In the genomic region with DNA sequence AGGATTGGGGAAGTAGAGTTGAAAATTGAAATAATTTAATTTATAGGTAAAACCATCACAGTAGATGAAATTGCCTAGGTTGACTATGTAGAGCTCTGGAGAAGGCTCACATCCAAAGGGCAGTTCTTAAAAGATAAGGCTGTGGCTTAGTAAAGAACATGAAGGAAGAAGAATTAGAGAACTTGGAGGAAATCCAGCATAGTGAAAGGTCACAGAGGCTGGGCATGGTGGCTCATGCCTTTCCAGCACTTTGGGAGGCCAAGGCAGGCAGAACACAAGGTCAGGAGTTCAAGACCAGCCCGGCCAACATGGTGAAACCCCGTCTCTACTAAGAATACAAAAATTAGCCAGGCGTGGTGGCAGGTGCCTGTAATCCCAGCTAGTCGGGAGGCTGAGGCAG, we compare ENCODE assay signal across 12 cellular contexts. TPM values are rescaled to one million over a fixed set of nuclear protein-coding genes. Genes with fewer than 3 reads are reported as not detected.
DNase-seq lines count a peak whose midpoint lies in the region; ATAC-seq and TF ChIP-seq lines count a peak whose summit lies in the region.
"Not testable (repeated sequence)": the region's sequence is repeated elsewhere in the genome, so short reads cannot be mapped to it uniquely, and the experiment has no call there.
"Had no signal": no experiment of that assay in that cellular context is flagged by ENCODE, and none has a peak within 500 bp of the region (broad histone marks: within the 10 kb centered on the region; RNA-seq: fewer than 3 reads in every experiment).

No MANE protein-coding gene starts in this region.

- ATAC-seq in T-helper 17 cell; naive thymus-derived CD8-positive, alpha-beta T cell: not testable (repeated sequence)
- ATAC-seq in upper lobe of right lung, result peak; percentile 47

- H3K36me3 Mint-ChIP-seq in CD4-positive, alpha-beta memory T cell; T-helper 17 cell (ENCODE audit: low read depth); activated naive CD8-positive, alpha-beta T cell; naive thymus-derived CD8-positive, alpha-beta T cell: not testable (repeated sequence)
- H3K36me3 Mint-ChIP-seq in activated CD4-positive, alpha-beta memory T cell treated with anti-CD3 and anti-CD28 coated beads, Interleukin-2, amount 10 ng/mL, durations not matched to agents 7 days and 5 days (ENCODE audit: low read depth), result peaks cover 36% of the 10 kb centered on the region

- H3K4me1 Mint-ChIP-seq in CD4-positive, alpha-beta memory T cell, result peaks cover 22 to 45% (median 38%) of the 10 kb centered on the region in 4 donors
- peaks cover 20% of the 10 kb centered on the region for H3K4me1 Mint-ChIP-seq in T-helper 17 cell
- H3K4me1 Mint-ChIP-seq in activated CD4-positive, alpha-beta memory T cell treated with anti-CD3 and anti-CD28 coated beads, Interleukin-2, amount 10 ng/mL, durations not matched to agents 7 days and 5 days, result peaks cover 43% of the 10 kb centered on the region
- H3K4me1 Mint-ChIP-seq in activated naive CD8-positive, alpha-beta T cell (ENCODE audit: low read depth), result peaks cover 29% of the 10 kb centered on the region
- H3K4me1 Mint-ChIP-seq in naive thymus-derived CD8-positive, alpha-beta T cell, result peaks cover 15 to 34% (median 27%) of the 10 kb centered on the region in 4 donors

- peak overlapping the region in 6 of 7 donors; percentile 83 to 94 (median 91) for H3K27ac Mint-ChIP-seq in CD4-positive, alpha-beta memory T cell
- peak overlapping the region; percentile 83 for H3K27ac Mint-ChIP-seq in T-helper 17 cell
- H3K27ac Mint-ChIP-seq in activated CD4-positive, alpha-beta memory T cell treated with anti-CD3 and anti-CD28 coated beads, Interleukin-2, amount 10 ng/mL, durations not matched to agents 7 days and 5 days, result peak overlapping the region; percentile 93
- H3K27ac Mint-ChIP-seq in activated naive CD8-positive, alpha-beta T cell, result peak overlapping the region; percentile 90
- peak overlapping the region in 7 of 10 donors; percentile 16 to 96 (median 79) for H3K27ac Mint-ChIP-seq in naive thymus-derived CD8-positive, alpha-beta T cell

- H3K4me3 Mint-ChIP-seq in CD4-positive, alpha-beta memory T cell, result peak overlapping the region in 4 of 8 donors; percentile 59 to 77 (median 69)
- H3K4me3 Mint-ChIP-seq in T-helper 17 cell, result peak overlapping the region; percentile 32
- not testable (repeated sequence) for H3K4me3 Mint-ChIP-seq in activated CD4-positive, alpha-beta memory T cell treated with anti-CD3 and anti-CD28 coated beads, Interleukin-2, amount 10 ng/mL, durations not matched to agents 7 days and 5 days; activated naive CD8-positive, alpha-beta T cell; naive thymus-derived CD8-positive, alpha-beta T cell

- TF ChIP-seq CTCF in MM.1S (IDR thresholded peaks at IDR 0.05; ENCODE audit: low read length); upper lobe of right lung (IDR thresholded peaks at IDR 0.05): not testable (repeated sequence)

- H4K20me1 ChIP-seq in MM.1S (ENCODE audit: insufficient read depth, low read length), result not testable (repeated sequence)

- H3K4me1 ChIP-seq in CD4-positive, alpha-beta memory T cell (ENCODE audit: insufficient read depth, low read length), result peaks cover 34% of the 10 kb centered on the region
- H3K4me1 ChIP-seq in MM.1S (ENCODE audit: low read length), result peaks cover 14% of the 10 kb centered on the region
- H3K4me1 ChIP-seq in upper lobe of right lung, result not testable (repeated sequence)

- H2AFZ ChIP-seq in MM.1S (ENCODE audit: low read length), result not testable (repeated sequence)

- H3K4me3 ChIP-seq in CD4-positive, alpha-beta memory T cell (ENCODE audit: low read length in 2 of 2); MM.1S (ENCODE audit: low read length); upper lobe of right lung: not testable (repeated sequence)

- not testable (repeated sequence) for H3K36me3 ChIP-seq in CD4-positive, alpha-beta memory T cell (ENCODE audit: insufficient read depth, low read length); MM.1S (replicated peaks; ENCODE audit: insufficient read depth, low read length); upper lobe of right lung

- not testable (repeated sequence) for H3K27me3 ChIP-seq in CD4-positive, alpha-beta memory T cell (ENCODE audit: insufficient read depth, low read length); MM.1S (replicated peaks; ENCODE audit: insufficient read depth, low read length); upper lobe of right lung

- POLR2A ChIA-PET in CD4-positive, alpha-beta memory T cell (lab: Charles Lee; ENCODE audit: partially characterized antibody), result interaction anchor here (1.1 to 2.4 kb wide), 5 partner anchors 11 to 1140 kb away, joined by 3 to 8 read pairs (median 4); partner anchors contain the start of genes AGGF1, F2RL1 and POC5
- POLR2A ChIA-PET in activated CD4-positive, alpha-beta memory T cell treated with anti-CD3 and anti-CD28 coated beads, Interleukin-2, amount 10 ng/mL, durations not matched to agents 7 days and 5 days (lab: Charles Lee), result interaction anchor here (1.0 to 3.1 kb wide), 4 partner anchors 10 to 174 kb away, joined by 3 to 12 read pairs (median 4); partner anchors contain the start of gene AGGF1
- POLR2A ChIA-PET in naive thymus-derived CD8-positive, alpha-beta T cell (lab: Charles Lee), result not testable (repeated sequence)

- not testable (repeated sequence) for H3K9ac ChIP-seq in MM.1S (ENCODE audit: low read length)

- H3K27ac ChIP-seq in CD4-positive, alpha-beta memory T cell (ENCODE audit: low read depth, low read length); upper lobe of right lung: not testable (repeated sequence)
- peak overlapping the region; percentile 65; the same call in 1 of the 2 replicates for H3K27ac ChIP-seq in MM.1S (ENCODE audit: low read length)

- not testable (repeated sequence) for H3F3A ChIP-seq in MM.1S (ENCODE audit: insufficient read depth, low read length)

- CTCF ChIA-PET in CD4-positive, alpha-beta memory T cell (lab: Charles Lee; ENCODE audit: partially characterized antibody), result interaction anchor here (1.3 to 1.7 kb wide), 3 partner anchors 11 to 1444 kb away, joined by 3 to 4 read pairs (median 4); no protein-coding TSS in a partner anchor
- CTCF ChIA-PET in activated CD4-positive, alpha-beta memory T cell treated with anti-CD3 and anti-CD28 coated beads, Interleukin-2, amount 10 ng/mL, durations not matched to agents 7 days and 5 days (lab: Charles Lee), result interaction anchor here (1.2 to 1.6 kb wide), 3 partner anchors 11 to 637 kb away, joined by 3 to 4 read pairs (median 3); no protein-coding TSS in a partner anchor

- not testable (repeated sequence) for H3K9me2 ChIP-seq in MM.1S (replicated peaks; ENCODE audit: insufficient read depth, low read length)

- not testable (repeated sequence) for H3K9me3 Mint-ChIP-seq in CD4-positive, alpha-beta memory T cell; activated naive CD8-positive, alpha-beta T cell (ENCODE audit: low read depth); naive thymus-derived CD8-positive, alpha-beta T cell
- H3K9me3 Mint-ChIP-seq in activated CD4-positive, alpha-beta memory T cell treated with anti-CD3 and anti-CD28 coated beads, Interleukin-2, amount 10 ng/mL, durations not matched to agents 7 days and 5 days, result peaks cover 19% of the 10 kb centered on the region

- H3K4me2 ChIP-seq in MM.1S (ENCODE audit: low read depth, low read length), result not testable (repeated sequence)

- intact Hi-C loops in CD4-positive, alpha-beta memory T cell (cut with micrococcal nuclease); upper lobe of right lung (cut with DNase I): not testable (repeated sequence)

- not testable (repeated sequence) for H3K79me2 ChIP-seq in MM.1S (ENCODE audit: low read length)

- not testable (repeated sequence) for DNase-seq in CD4-positive, alpha-beta memory T cell; MM.1S; T-helper 17 cell; activated CD4-positive, alpha-beta memory T cell treated with anti-CD3 and anti-CD28 coated beads, Interleukin-2, amount 10 ng/mL, durations not matched to agents 7 days and 5 days; naive thymus-derived CD8-positive, alpha-beta T cell; upper lobe of right lung
- peak; percentile 16 for DNase-seq in globus pallidus (ENCODE audit: low spot score)

- H3K27me3 Mint-ChIP-seq in CD4-positive, alpha-beta memory T cell; T-helper 17 cell; activated CD4-positive, alpha-beta memory T cell treated with anti-CD3 and anti-CD28 coated beads, Interleukin-2, amount 10 ng/mL, durations not matched to agents 7 days and 5 days; activated naive CD8-positive, alpha-beta T cell; naive thymus-derived CD8-positive, alpha-beta T cell: not testable (repeated sequence)

- not testable (repeated sequence) for H3K9me3 ChIP-seq in CD4-positive, alpha-beta memory T cell (ENCODE audit: control insufficient read depth in 1 of 2, low read length in 2 of 2); MM.1S (replicated peaks; ENCODE audit: insufficient read depth, low read length); T-helper 17 cell (ENCODE audit: control insufficient read depth, low read length, poor library complexity, severe bottlenecking); upper lobe of right lung

RNA-seq across cellular contexts. Expression of gene S100Z, which starts 7.0 kb away (rescaled TPM):
- total RNA-seq in CD4-positive, alpha-beta memory T cell, result 1 to 10 TPM; 1.4 to 2.3 TPM
- 1 to 10 TPM in 1 of 2 donors, under 1 TPM in 1; 0.13 to 1.4 TPM for polyA plus RNA-seq in CD4-positive, alpha-beta memory T cell
- total RNA-seq in T-helper 17 cell (1 to 10 TPM; 1.2 to 1.5 TPM), upper lobe of right lung (0.52 TPM)
- total RNA-seq in activated CD4-positive, alpha-beta memory T cell treated with anti-CD3 and anti-CD28 coated beads, Interleukin-2, amount 10 ng/mL, durations not matched to agents 7 days and 5 days, result 1 to 10 TPM; 2.5 to 2.6 TPM
- not detected for total RNA-seq in naive thymus-derived CD8-positive, alpha-beta T cell
- not detected for polyA plus RNA-seq in naive thymus-derived CD8-positive, alpha-beta T cell
- total RNA-seq: IMR-90, MCF 10A, smooth muscle cell had no signal
- polyA plus RNA-seq: IMR-90, neural cell had no signal

RNA-seq across cellular contexts. Expression of gene F2RL1, which starts 38.0 kb away (rescaled TPM):
- 1 to 10 TPM; 5.1 to 5.5 TPM for total RNA-seq in CD4-positive, alpha-beta memory T cell
- polyA plus RNA-seq in CD4-positive, alpha-beta memory T cell, result 1 to 10 TPM; 8.0 to 9.2 TPM
- 1 to 10 TPM in 1 of 2 donors, under 1 TPM in 1; 0.94 to 1.1 TPM for total RNA-seq in T-helper 17 cell
- under 1 TPM; 0.78 to 0.81 TPM for total RNA-seq in activated CD4-positive, alpha-beta memory T cell treated with anti-CD3 and anti-CD28 coated beads, Interleukin-2, amount 10 ng/mL, durations not matched to agents 7 days and 5 days
- 1 to 10 TPM; 3.1 to 4.2 TPM for total RNA-seq in naive thymus-derived CD8-positive, alpha-beta T cell
- 1 to 10 TPM in 2 of 3 donors, under 1 TPM in 1; 0.48 to 4.7 (median 2.0) TPM for polyA plus RNA-seq in naive thymus-derived CD8-positive, alpha-beta T cell
- 8.0 TPM for total RNA-seq in upper lobe of right lung
